2 cellular contexts compared by ENCODE assay signal in genomic region chr11:112318193-112318592, GRCh38.
TF ChIP-seq lines count a peak whose summit lies in the region.

No MANE protein-coding gene starts in this region.

TF ChIP-seq in A549, 52 proteins besides CTCF, POLR2A, EP300 and RAD21 (continued from another document):
- TF ChIP-seq FOSL2 (IDR thresholded peaks at IDR 0.05) (0 out of 2 replicates have a peak, but pooled peaks have one; percentile 13), FOSL2 (CRISPR knock-in tag; IDR thresholded peaks at IDR 0.05) (peak; percentile 44; the same call in 1 of the 2 replicates), BHLHE40 (IDR thresholded peaks at IDR 0.05; ENCODE audit: low read depth, low read length) (no peak), ZNF302 (CRISPR knock-in tag; IDR thresholded peaks at IDR 0.05) (no peak), NPAS2 (CRISPR knock-in tag; IDR thresholded peaks at IDR 0.05; ENCODE audit: borderline replicate concordance) (no peak), HOXB13 (CRISPR knock-in tag; IDR thresholded peaks at IDR 0.05; ENCODE audit: low read depth) (no peak), CHD2 (IDR thresholded peaks at IDR 0.05; ENCODE audit: low read length, partially characterized antibody) (no peak), NFE2L2 (conservative IDR thresholded peaks at IDR 0.05; ENCODE audit: low read length) (0 out of 2 replicates have a peak, but pooled peaks have one; percentile 17), JUNB (IDR thresholded peaks at IDR 0.05) (peak; percentile 57; the same call in 1 of the 2 replicates), CBX2 (IDR thresholded peaks at IDR 0.05; ENCODE audit: borderline replicate concordance, low read depth) (no peak), KDM5A (IDR thresholded peaks at IDR 0.05) (no peak), NR3C1 (IDR thresholded peaks at IDR 0.05) (no peak), RFX5 (IDR thresholded peaks at IDR 0.05) (no peak), ELK1 (IDR thresholded peaks at IDR 0.05; ENCODE audit: low read depth, low read length) (no peak)

TF ChIP-seq in K562, 482 proteins besides CTCF, POLR2A, EP300 and RAD21 (continued from another document):
- TF ChIP-seq FOXP4 (CRISPR knock-in tag; IDR thresholded peaks at IDR 0.05; ENCODE audit: borderline replicate concordance) (no peak), MAFF (IDR thresholded peaks at IDR 0.05; ENCODE audit: low read length) (peak; percentile 33; the same call in 1 of the 2 replicates), TCF3 (CRISPR knock-in tag; IDR thresholded peaks at IDR 0.05) (peak; percentile 15; the same call in 1 of the 2 replicates), MAFG (tag; conservative IDR thresholded peaks at IDR 0.05) (peak; percentile 57), POLR2AphosphoS5 (IDR thresholded peaks at IDR 0.05; ENCODE audit: control insufficient read depth, insufficient read depth, low read depth, low read length) (0 out of 2 replicates have a peak, but pooled peaks have one; percentile 25), C11orf30 (IDR thresholded peaks at IDR 0.05; ENCODE audit: low read depth) (peak; percentile 76), NCOA4 (IDR thresholded peaks at IDR 0.05; ENCODE audit: partially characterized antibody) (no peak), RNF2 (IDR thresholded peaks at IDR 0.05) (no peak), CBFA2T2 (conservative IDR thresholded peaks at IDR 0.05) (peak; percentile 53), CBFA2T3 (IDR thresholded peaks at IDR 0.05) (peak; percentile 71), SOX6 (IDR thresholded peaks at IDR 0.05) (0 out of 2 replicates have a peak, but pooled peaks have one; percentile 23), ZNF316 (IDR thresholded peaks at IDR 0.05) (peak; percentile 58), NFIC (IDR thresholded peaks at IDR 0.05) (peak; percentile 90), ARID1B (IDR thresholded peaks at IDR 0.05) (peak; percentile 46; the same call in 1 of the 2 replicates), TRIM28 (IDR thresholded peaks at IDR 0.05) (peak; percentile 50; the same call in 1 of the 2 replicates), JUND (IDR thresholded peaks at IDR 0.05; ENCODE audit: borderline replicate concordance, low read depth, low read length) (no peak), JUND (tag; IDR thresholded peaks at IDR 0.05; ENCODE audit: borderline replicate concordance, low read depth, low read length) (peak; percentile 28; the same call in 1 of the 3 replicates), NFE2 (IDR thresholded peaks at IDR 0.05; ENCODE audit: low read depth) (peak; percentile 53), ZNF764 (CRISPR knock-in tag; IDR thresholded peaks at IDR 0.05; ENCODE audit: low read depth) (no peak), ZNF707 (CRISPR knock-in tag; conservative IDR thresholded peaks at IDR 0.05) (no peak)
TF ChIP-seq in K562: peak in this region for 15.
